Comparison of ENCODE assay signal across 23 cellular contexts in the genomic region with DNA sequence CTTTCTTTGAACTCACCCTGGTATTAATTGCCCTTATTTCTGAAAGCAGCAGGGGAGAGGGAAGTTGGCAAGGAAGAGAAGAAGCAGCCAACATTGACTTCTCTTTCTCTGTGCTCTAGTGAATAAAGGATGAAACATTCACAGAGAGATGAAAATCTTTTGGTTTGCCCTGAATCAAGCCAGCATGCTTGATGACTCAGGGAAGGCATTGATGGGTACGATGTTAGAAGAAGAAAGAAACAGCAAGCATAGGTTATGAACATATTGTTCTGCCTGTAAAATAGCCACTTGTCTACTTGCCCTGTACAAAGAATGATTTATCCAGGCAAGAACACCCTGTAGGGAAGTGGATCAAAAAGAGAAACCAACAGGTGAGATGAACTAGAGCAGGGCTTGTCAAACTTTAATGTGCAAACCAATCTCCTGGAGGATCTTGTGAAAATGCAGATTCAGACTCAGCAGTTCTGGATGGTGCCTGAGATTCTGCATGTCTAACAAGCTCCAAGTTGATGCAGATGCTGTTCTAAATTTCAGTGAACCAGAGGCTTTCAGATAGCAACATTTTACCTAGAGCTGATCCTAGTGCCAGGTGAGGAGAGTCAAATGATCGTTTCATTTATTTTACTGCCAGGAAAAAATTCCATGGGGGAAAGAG.
DNase-seq lines count a peak whose midpoint lies in the region; ATAC-seq and TF ChIP-seq lines count a peak whose summit lies in the region.
"Had no signal": no experiment of that assay in that cellular context is flagged by ENCODE, and none has a peak within 500 bp of the region (broad histone marks: within the 10 kb centered on the region; RNA-seq: fewer than 3 reads in every experiment).

No MANE protein-coding gene starts in this region.

- DNase-seq in GM23248: peak; percentile 51
- peak; percentile 24 for DNase-seq in NCI-H2227 (lab: John Stamatoyannopoulos, UW; ENCODE audit: unreplicated experiment)
- DNase-seq in mammary epithelial cell: peak; percentile 63
- DNase-seq in renal cortical epithelial cell (ENCODE audit: low read depth): peak; percentile 66
- DNase-seq in activated CD4-positive, CD25-positive, alpha-beta regulatory T cell treated with anti-CD3 and anti-CD28 coated beads, Interleukin-2, amount 50 U/mL, for 72 hours: no peak
- DNase-seq in activated naive CD8-positive, alpha-beta T cell treated with anti-CD3 and anti-CD28 coated beads, Interleukin-2, amount 50 U/mL, for 24 hours: no peak
- DNase-seq in body of pancreas: no peak
- no peak for DNase-seq in nucleus accumbens (lab: John Stamatoyannopoulos, UW)
- DNase-seq: activated CD4-positive, alpha-beta memory T cell treated with anti-CD3 and anti-CD28 coated beads, Interleukin-2, amount 10 ng/mL, durations not matched to agents 7 days and 5 days; activated naive CD8-positive, alpha-beta T cell treated with anti-CD3 and anti-CD28 coated beads, Interleukin-2, amount 10 ng/mL, durations not matched to agents 7 days and 5 days; activated T-cell treated with anti-CD3 and anti-CD28 coated beads, Interleukin-2, amount 50 U/mL, for 72 hours; CD4-positive, alpha-beta T cell; cerebellar nuclear complex; KBM-7; lower lobe of right lung; naive B cell; NCI-H1436 treated with DMSO at 0.1 percent for 48 hours; NCI-H526; psoas muscle; stimulated activated naive CD8-positive, alpha-beta T cell treated with anti-CD3 and anti-CD28 coated beads, Interleukin-15, amount 100 ng/mL, for 72 hours; upper lobe of right lung had no signal

- in situ Hi-C loops in GM23248 (cut with MboI): no loop called here
- in situ Hi-C loops in mammary epithelial cell (cut with MboI; ENCODE audit: low sequenced_read_pairs in 2 of 2): no loop called here

- H3K79me2 ChIP-seq in GM23248 (ENCODE audit: insufficient read depth) (no peaks in the 10 kb centered on the region), mammary epithelial cell (ENCODE audit: insufficient read depth, low read length) (no peaks in the 10 kb centered on the region)

- no peak for ATAC-seq in activated naive CD8-positive, alpha-beta T cell treated with anti-CD3 and anti-CD28 coated beads, Interleukin-2, amount 50 U/mL, for 24 hours
- no peak for ATAC-seq in body of pancreas
- ATAC-seq: activated T-cell treated with anti-CD3 and anti-CD28 coated beads, Interleukin-2, amount 50 U/mL, for 72 hours; GM12878; lower lobe of right lung; psoas muscle; stimulated activated naive CD8-positive, alpha-beta T cell treated with anti-CD3 and anti-CD28 coated beads, Interleukin-15, amount 100 ng/mL, for 72 hours; upper lobe of right lung had no signal

- no peak overlapping the region for H3K9ac ChIP-seq in GM23248
- H3K9ac ChIP-seq in mammary epithelial cell (ENCODE audit: insufficient read depth, low read length): no peak overlapping the region

- H3K4me1 ChIP-seq in GM23248 (ENCODE audit: insufficient read depth) (peaks cover 23% of the 10 kb centered on the region), mammary epithelial cell (ENCODE audit: insufficient read depth, low read length) (peaks cover 38% of the 10 kb centered on the region), body of pancreas (no peaks in the 10 kb centered on the region)
- H3K4me1 ChIP-seq: lower lobe of right lung, psoas muscle, upper lobe of right lung had no signal

- TF ChIP-seq POLR2A in body of pancreas (IDR thresholded peaks at IDR 0.05): no peak

- H3K4me2 ChIP-seq in GM23248 (ENCODE audit: unreplicated experiment) (peak overlapping the region; percentile 37), mammary epithelial cell (ENCODE audit: insufficient read depth, low read depth, low read length) (peak overlapping the region; percentile 29)

- TF ChIP-seq CTCF in mammary epithelial cell (conservative IDR thresholded peaks at IDR 0.05 in 1 of 2, IDR thresholded peaks at IDR 0.05 in 1 of 2; ENCODE audit: extremely low read depth in 1 of 2, insufficient read depth in 1 of 2, low read depth in 1 of 2, low read length in 2 of 2) (no peak), body of pancreas (IDR thresholded peaks at IDR 0.05) (no peak)

- H3K27ac Mint-ChIP-seq in activated naive CD8-positive, alpha-beta T cell treated with anti-CD3 and anti-CD28 coated beads, Interleukin-2, amount 50 U/mL, for 24 hours: no peak overlapping the region
- H3K27ac Mint-ChIP-seq: activated CD4-positive, alpha-beta memory T cell treated with anti-CD3 and anti-CD28 coated beads, Interleukin-2, amount 10 ng/mL, durations not matched to agents 7 days and 5 days; activated naive CD8-positive, alpha-beta T cell treated with anti-CD3 and anti-CD28 coated beads, Interleukin-2, amount 10 ng/mL, durations not matched to agents 7 days and 5 days; activated T-cell treated with anti-CD3 and anti-CD28 coated beads, Interleukin-2, amount 50 U/mL, for 72 hours; CD4-positive, alpha-beta T cell; naive B cell; stimulated activated naive CD8-positive, alpha-beta T cell treated with anti-CD3 and anti-CD28 coated beads, Interleukin-15, amount 100 ng/mL, for 72 hours had no signal

- no peaks in the 10 kb centered on the region for H3K9me3 Mint-ChIP-seq in activated naive CD8-positive, alpha-beta T cell treated with anti-CD3 and anti-CD28 coated beads, Interleukin-2, amount 50 U/mL, for 24 hours
- H3K9me3 Mint-ChIP-seq: activated CD4-positive, alpha-beta memory T cell treated with anti-CD3 and anti-CD28 coated beads, Interleukin-2, amount 10 ng/mL, durations not matched to agents 7 days and 5 days; activated naive CD8-positive, alpha-beta T cell treated with anti-CD3 and anti-CD28 coated beads, Interleukin-2, amount 10 ng/mL, durations not matched to agents 7 days and 5 days; activated T-cell treated with anti-CD3 and anti-CD28 coated beads, Interleukin-2, amount 50 U/mL, for 72 hours; CD4-positive, alpha-beta T cell; naive B cell; stimulated activated naive CD8-positive, alpha-beta T cell treated with anti-CD3 and anti-CD28 coated beads, Interleukin-15, amount 100 ng/mL, for 72 hours had no signal

- H3K9me3 ChIP-seq in GM23248 (ENCODE audit: low read depth): no peaks in the 10 kb centered on the region
- no peaks in the 10 kb centered on the region for H3K9me3 ChIP-seq in mammary epithelial cell (replicated peaks; ENCODE audit: insufficient read depth, low read length)
- no peaks in the 10 kb centered on the region for H3K9me3 ChIP-seq in body of pancreas
- H3K9me3 ChIP-seq: lower lobe of right lung, psoas muscle, upper lobe of right lung had no signal

- no peak overlapping the region for H3K4me3 Mint-ChIP-seq in activated naive CD8-positive, alpha-beta T cell treated with anti-CD3 and anti-CD28 coated beads, Interleukin-2, amount 50 U/mL, for 24 hours
- H3K4me3 Mint-ChIP-seq: activated CD4-positive, alpha-beta memory T cell treated with anti-CD3 and anti-CD28 coated beads, Interleukin-2, amount 10 ng/mL, durations not matched to agents 7 days and 5 days; activated naive CD8-positive, alpha-beta T cell treated with anti-CD3 and anti-CD28 coated beads, Interleukin-2, amount 10 ng/mL, durations not matched to agents 7 days and 5 days; activated T-cell treated with anti-CD3 and anti-CD28 coated beads, Interleukin-2, amount 50 U/mL, for 72 hours; CD4-positive, alpha-beta T cell; naive B cell; stimulated activated naive CD8-positive, alpha-beta T cell treated with anti-CD3 and anti-CD28 coated beads, Interleukin-15, amount 100 ng/mL, for 72 hours had no signal

- dilution Hi-C loops in mammary epithelial cell (cut with HindIII; ENCODE audit: low sequenced_read_pairs): no loop called here

- no peaks in the 10 kb centered on the region for H3K27me3 Mint-ChIP-seq in activated naive CD8-positive, alpha-beta T cell treated with anti-CD3 and anti-CD28 coated beads, Interleukin-2, amount 50 U/mL, for 24 hours
- H3K27me3 Mint-ChIP-seq: activated CD4-positive, alpha-beta memory T cell treated with anti-CD3 and anti-CD28 coated beads, Interleukin-2, amount 10 ng/mL, durations not matched to agents 7 days and 5 days; activated naive CD8-positive, alpha-beta T cell treated with anti-CD3 and anti-CD28 coated beads, Interleukin-2, amount 10 ng/mL, durations not matched to agents 7 days and 5 days; CD4-positive, alpha-beta T cell; stimulated activated naive CD8-positive, alpha-beta T cell treated with anti-CD3 and anti-CD28 coated beads, Interleukin-15, amount 100 ng/mL, for 72 hours had no signal

- H2AFZ ChIP-seq in GM23248: peak overlapping the region; percentile 23
- peak overlapping the region; percentile 40 for H2AFZ ChIP-seq in mammary epithelial cell (ENCODE audit: low read depth, low read length)

- CTCF ChIA-PET in mammary epithelial cell (lab: Charles Lee; ENCODE audit: low non-redundant PET): interaction anchor here (0.5 kb wide), 1 partner anchor 53 kb away, joined by 3 read pairs; no protein-coding TSS in a partner anchor

- H3K27ac ChIP-seq in GM23248: no peak overlapping the region
- no peak overlapping the region for H3K27ac ChIP-seq in mammary epithelial cell (ENCODE audit: insufficient read depth, low read depth, low read length)
- H3K27ac ChIP-seq in body of pancreas: no peak overlapping the region
- H3K27ac ChIP-seq: HL-60, lower lobe of right lung, psoas muscle, upper lobe of right lung had no signal

- H4K20me1 ChIP-seq in GM23248 (ENCODE audit: insufficient read depth) (no peaks in the 10 kb centered on the region), mammary epithelial cell (ENCODE audit: insufficient read depth, low read length) (no peaks in the 10 kb centered on the region)

- intact Hi-C loops in mammary epithelial cell (cut with micrococcal nuclease) (no loop called here), body of pancreas (cut with DNase I) (no loop called here)

- no peaks in the 10 kb centered on the region for H3K36me3 Mint-ChIP-seq in activated naive CD8-positive, alpha-beta T cell treated with anti-CD3 and anti-CD28 coated beads, Interleukin-2, amount 50 U/mL, for 24 hours (ENCODE audit: low read depth)
- H3K36me3 Mint-ChIP-seq: activated naive CD8-positive, alpha-beta T cell treated with anti-CD3 and anti-CD28 coated beads, Interleukin-2, amount 10 ng/mL, durations not matched to agents 7 days and 5 days; naive B cell had no signal

- peaks cover 13% of the 10 kb centered on the region; the same call in 1 of the 2 replicates for H3F3A ChIP-seq in GM23248 (ENCODE audit: insufficient read depth)

- no TSS peak for BruUV-seq in mammary epithelial cell (replicated peaks; lab: Mats Ljungman, UMichigan)

- H3K4me3 ChIP-seq in GM23248 (no peak overlapping the region), mammary epithelial cell (replicated peaks in 1 of 3; ENCODE audit: insufficient read depth in 1 of 3, low read depth in 2 of 3, low read length in 3 of 3) (no peak overlapping the region), body of pancreas (no peak overlapping the region)
- H3K4me3 ChIP-seq: GM12878, lower lobe of right lung, psoas muscle, upper lobe of right lung had no signal

- H3K9me2 ChIP-seq in GM23248 (ENCODE audit: insufficient read depth): no peaks in the 10 kb centered on the region

- H3K27me3 ChIP-seq in GM23248 (replicated peaks; ENCODE audit: insufficient read depth): no peaks in the 10 kb centered on the region
- H3K27me3 ChIP-seq in mammary epithelial cell (ENCODE audit: insufficient read depth, low read length): no peaks in the 10 kb centered on the region
- H3K27me3 ChIP-seq in body of pancreas: no peaks in the 10 kb centered on the region
- H3K27me3 ChIP-seq: upper lobe of right lung had no signal

- WGBS in GM23248 (ENCODE audit: low coverage in 1 of 2, low lambda C conversion rate in 2 of 2, missing lambda C conversion rate in 2 of 2), 2 experiments: 21 to 31% methylated on average over 2 of the region's 2 CpGs
- WGBS in mammary epithelial cell (ENCODE audit: low coverage, missing lambda C conversion rate): 3% methylated on average over 2 of the region's 2 CpGs
- WGBS in body of pancreas, 2 donors: 62 to 68% methylated on average over 2 of the region's 2 CpGs

- H3K36me3 ChIP-seq in GM23248 (ENCODE audit: low read depth) (no peaks in the 10 kb centered on the region), mammary epithelial cell (ENCODE audit: insufficient read depth, low read length) (no peaks in the 10 kb centered on the region), body of pancreas (replicated peaks in 1 of 2; ENCODE audit: insufficient read depth in 1 of 2, low read depth in 2 of 2) (no peaks in the 10 kb centered on the region)
- H3K36me3 ChIP-seq: lower lobe of right lung, upper lobe of right lung had no signal

- H3K4me1 Mint-ChIP-seq in activated naive CD8-positive, alpha-beta T cell treated with anti-CD3 and anti-CD28 coated beads, Interleukin-2, amount 50 U/mL, for 24 hours: no peaks in the 10 kb centered on the region
- H3K4me1 Mint-ChIP-seq: activated CD4-positive, alpha-beta memory T cell treated with anti-CD3 and anti-CD28 coated beads, Interleukin-2, amount 10 ng/mL, durations not matched to agents 7 days and 5 days; activated naive CD8-positive, alpha-beta T cell treated with anti-CD3 and anti-CD28 coated beads, Interleukin-2, amount 10 ng/mL, durations not matched to agents 7 days and 5 days; naive B cell; stimulated activated naive CD8-positive, alpha-beta T cell treated with anti-CD3 and anti-CD28 coated beads, Interleukin-15, amount 100 ng/mL, for 72 hours had no signal

Comparison
In these comparisons a context has a peak if more than half of its experiments do, and no peak if none do; other contexts are left out.
1. DNase-seq: peak in GM23248 (single experiment), NCI-H2227 (single experiment), mammary epithelial cell (single experiment) and renal cortical epithelial cell (single experiment); none in activated CD4-positive, CD25-positive, alpha-beta regulatory T cell treated with anti-CD3 and anti-CD28 coated beads, Interleukin-2, amount 50 U/mL, for 72 hours (single experiment), activated naive CD8-positive, alpha-beta T cell treated with anti-CD3 and anti-CD28 coated beads, Interleukin-2, amount 50 U/mL, for 24 hours (single experiment), body of pancreas (0 of 4) and nucleus accumbens (0 of 56).